In genomic region chr10:56633876-56634452, GRCh38 we compare ENCODE assay signal across 1 cellular context.
A peak's percentile ranks its signal among the peaks of the same experiment; 100 is the strongest.
TF ChIP-seq lines count a peak whose summit lies in the region.

No MANE protein-coding gene starts in this region.

TF ChIP-seq in GM12878, 131 proteins besides CTCF, POLR2A, EP300 and RAD21 (continued from another document and continues in another):
- TF ChIP-seq SMC3 (IDR thresholded peaks at IDR 0.05; ENCODE audit: borderline replicate concordance, low read length) (no peak), HDGF (IDR thresholded peaks at IDR 0.05) (no peak), ZNF217 (IDR thresholded peaks at IDR 0.05) (peak; percentile 94), MTA3 (IDR thresholded peaks at IDR 0.05; ENCODE audit: borderline replicate concordance, low read length) (no peak), ZNF592 (IDR thresholded peaks at IDR 0.05) (no peak), RAD51 (IDR thresholded peaks at IDR 0.05) (0 out of 2 replicates have a peak, but pooled peaks have one; percentile 35), BCLAF1 (IDR thresholded peaks at IDR 0.05) (no peak), SPI1 (IDR thresholded peaks at IDR 0.05; ENCODE audit: borderline replicate concordance, insufficient read depth, low read depth, low read length) (peak; percentile 97), RELB (IDR thresholded peaks at IDR 0.05; ENCODE audit: low read depth) (peak; percentile 82), RBBP5 (conservative IDR thresholded peaks at IDR 0.05) (no peak), SMAD5 (IDR thresholded peaks at IDR 0.05; ENCODE audit: low read depth) (no peak), CBFB (IDR thresholded peaks at IDR 0.05; ENCODE audit: low read depth) (no peak), KLF5 (IDR thresholded peaks at IDR 0.05; ENCODE audit: partially characterized antibody) (no peak), POLR2AphosphoS5 (IDR thresholded peaks at IDR 0.05; ENCODE audit: low read length) (no peak), EGR1 (IDR thresholded peaks at IDR 0.05; ENCODE audit: borderline replicate concordance in 1 of 2, low read depth in 2 of 2, low read length in 2 of 2) (no peak), E2F4 (IDR thresholded peaks at IDR 0.05; ENCODE audit: low read depth, low read length) (no peak), CHD1 (IDR thresholded peaks at IDR 0.05; ENCODE audit: low read depth, low read length) (no peak), FOXK2 (IDR thresholded peaks at IDR 0.05) (no peak), STAT1 (conservative IDR thresholded peaks at IDR 0.05) (no peak), SMAD1 (IDR thresholded peaks at IDR 0.05; ENCODE audit: low read depth, partially characterized antibody) (no peak), PAX5 (IDR thresholded peaks at IDR 0.05; ENCODE audit: borderline replicate concordance, low read depth, low read length) (peak; percentile 75; the same call in 1 of the 2 replicates), NR2F1 (conservative IDR thresholded peaks at IDR 0.05) (peak; percentile 33; the same call in 1 of the 2 replicates), NR2C1 (IDR thresholded peaks at IDR 0.05) (no peak), LARP7 (IDR thresholded peaks at IDR 0.05) (no peak), ZNF274 (IDR thresholded peaks at IDR 0.05; ENCODE audit: insufficient read depth, insufficient read length) (no peak), POU2F2 (IDR thresholded peaks at IDR 0.05; ENCODE audit: borderline replicate concordance, low read depth, low read length) (no peak), BCL11A (IDR thresholded peaks at IDR 0.05; ENCODE audit: low read depth, low read length) (peak; percentile 84), KDM1A (IDR thresholded peaks at IDR 0.05; ENCODE audit: borderline replicate concordance) (no peak), CREM (IDR thresholded peaks at IDR 0.05; ENCODE audit: low read depth) (peak; percentile 20; the same call in 1 of the 2 replicates), EED (IDR thresholded peaks at IDR 0.05; ENCODE audit: low read depth) (peak; percentile 73), NFXL1 (IDR thresholded peaks at IDR 0.05; ENCODE audit: borderline replicate concordance) (no peak), BACH1 (IDR thresholded peaks at IDR 0.05; ENCODE audit: borderline replicate concordance) (peak; percentile 89; the same call in 1 of the 2 replicates), USF1 (IDR thresholded peaks at IDR 0.05; ENCODE audit: borderline replicate concordance, extremely low read length, insufficient read depth, low read depth, low read length) (no peak), YBX1 (IDR thresholded peaks at IDR 0.05) (no peak), HDAC6 (IDR thresholded peaks at IDR 0.05; ENCODE audit: unreplicated experiment) (no peak), WRNIP1 (IDR thresholded peaks at IDR 0.05; ENCODE audit: borderline replicate concordance, low read depth, low read length) (no peak), SP1 (IDR thresholded peaks at IDR 0.05; ENCODE audit: low read depth, low read length) (no peak), TARDBP (IDR thresholded peaks at IDR 0.05; ENCODE audit: borderline replicate concordance) (no peak), HCFC1 (IDR thresholded peaks at IDR 0.05; ENCODE audit: low read length) (no peak), ZSCAN29 (IDR thresholded peaks at IDR 0.05) (no peak), NRF1 (conservative IDR thresholded peaks at IDR 0.05; ENCODE audit: low read depth, low read length) (no peak), KAT2A (conservative IDR thresholded peaks at IDR 0.05; ENCODE audit: control insufficient read depth, low read depth, low read length) (no peak), ZNF687 (IDR thresholded peaks at IDR 0.05) (no peak), PKNOX1 (IDR thresholded peaks at IDR 0.05) (0 out of 2 replicates have a peak, but pooled peaks have one; percentile 26), NFIC (IDR thresholded peaks at IDR 0.05; ENCODE audit: low read depth, low read length) (peak; percentile 74), CEBPZ (IDR thresholded peaks at IDR 0.05; ENCODE audit: low read depth, low read length) (no peak), SRF (IDR thresholded peaks at IDR 0.05; ENCODE audit: low read depth in 2 of 2, low read length in 2 of 2) (no peak), IKZF1 (conservative IDR thresholded peaks at IDR 0.05) (peak; percentile 95), RELA (IDR thresholded peaks at IDR 0.05; ENCODE audit: borderline replicate concordance, partially characterized antibody) (no peak), EZH2 (IDR thresholded peaks at IDR 0.05; ENCODE audit: borderline replicate concordance, control insufficient read depth, low read depth, low read length) (no peak)
